ENCODE assay signal across 15 cellular contexts in genomic region chr6:52649521-52649920, GRCh38. TPM values are rescaled to one million over a fixed set of nuclear protein-coding genes. Genes with fewer than 3 reads are reported as not detected.
DNase-seq lines count a peak whose midpoint lies in the region; TF ChIP-seq lines count a peak whose summit lies in the region.
"Had no signal": no experiment of that assay in that cellular context is flagged by ENCODE, and none has a peak within 500 bp of the region (broad histone marks: within the 10 kb centered on the region; RNA-seq: fewer than 3 reads in every experiment).

No MANE protein-coding gene starts in this region.

- 0 to 7% methylated on average over 1 of the region's 1 CpG for WGBS in GM23248 (ENCODE audit: low coverage in 1 of 2, low lambda C conversion rate in 2 of 2, missing lambda C conversion rate in 2 of 2), 2 experiments
- WGBS in spleen, 5 donors = 55 to 86% (median 70%) methylated on average over 1 of the region's 1 CpG

- no peaks in the 10 kb centered on the region for H4K20me1 ChIP-seq in GM23248 (ENCODE audit: insufficient read depth)
- H4K20me1 ChIP-seq: BLaER1 treated with 17β-estradiol and CSF1 and Interleukin-3, amounts not matched to agents 10 nM and 100 nM had no signal

- peak; percentile 59 for DNase-seq in GM23248
- peak; percentile 73 for DNase-seq in SK-MEL-5 (ENCODE audit: low read depth, low spot score)
- DNase-seq in foreskin melanocyte = peak; percentile 89
- no peak for DNase-seq in spleen
- no peak for DNase-seq in islet precursor cell
- DNase-seq in GM20000 (ENCODE audit: low spot score) = no peak
- no peak for DNase-seq in NCI-H226
- DNase-seq: EL, H7, NCI-H1436, NCI-H2081, NCI-H2227 treated with DMSO at 0.1 percent for 48 hours, NCI-H526, PC-9 had no signal

- peaks cover 27% of the 10 kb centered on the region; the same call in 1 of the 2 replicates for H3F3A ChIP-seq in GM23248 (ENCODE audit: insufficient read depth)

- H3K36me3 ChIP-seq in GM23248 (ENCODE audit: low read depth) = no peaks in the 10 kb centered on the region
- no peaks in the 10 kb centered on the region for H3K36me3 ChIP-seq in spleen
- H3K36me3 ChIP-seq: BLaER1 treated with 17β-estradiol and CSF1 and Interleukin-3, amounts not matched to agents 10 nM and 100 nM had no signal

- H3K9ac ChIP-seq in GM23248 = no peak overlapping the region
- H3K9ac ChIP-seq: BLaER1 treated with 17β-estradiol and CSF1 and Interleukin-3, amounts not matched to agents 10 nM and 100 nM had no signal

- TF ChIP-seq CTCF in spleen (IDR thresholded peaks at IDR 0.05 in 8 of 11, conservative IDR thresholded peaks at IDR 0.05 in 3 of 11) (no peak), GM20000 (IDR thresholded peaks at IDR 0.05; ENCODE audit: extremely low read depth, missing control alignments) (no peak)

- H3K27me3 ChIP-seq in GM23248 (replicated peaks; ENCODE audit: insufficient read depth) (no peaks in the 10 kb centered on the region), spleen (replicated peaks in 1 of 7) (peaks cover 0 to 21% (median 0%) of the 10 kb centered on the region in 7 donors)
- H3K27me3 ChIP-seq: BLaER1 treated with 17β-estradiol and CSF1 and Interleukin-3, amounts not matched to agents 10 nM and 100 nM had no signal

- no peak for TF ChIP-seq POLR2A in spleen (IDR thresholded peaks at IDR 0.05)

- H3K9me2 ChIP-seq in GM23248 (ENCODE audit: insufficient read depth) = no peaks in the 10 kb centered on the region

- in situ Hi-C loops in GM23248 (cut with MboI) (no loop called here), SK-MEL-5 (cut with HindIII; ENCODE audit: low pct_unique_long_range_greater_than_20kb, low sequenced_read_pairs) (no loop called here)

- no peaks in the 10 kb centered on the region for H3K9me3 ChIP-seq in GM23248 (ENCODE audit: low read depth)
- no peaks in the 10 kb centered on the region for H3K9me3 ChIP-seq in spleen

- H2AFZ ChIP-seq in GM23248 = 0 out of 2 replicates have a peak overlapping the region, but pooled peaks have one; percentile 13
- H2AFZ ChIP-seq: PC-9 had no signal

- H3K4me2 ChIP-seq in GM23248 (ENCODE audit: unreplicated experiment) = no peak overlapping the region
- H3K4me2 ChIP-seq: PC-9 had no signal

- no peak overlapping the region for H3K4me3 ChIP-seq in GM23248
- no peak overlapping the region for H3K4me3 ChIP-seq in spleen
- H3K4me3 ChIP-seq: BLaER1 treated with 17β-estradiol and CSF1 and Interleukin-3, amounts not matched to agents 10 nM and 100 nM; PC-9 had no signal

- intact Hi-C loops in spleen (cut with DNase I; ENCODE audit: low total_unique reads) = no loop called here

- no peaks in the 10 kb centered on the region for H3K79me2 ChIP-seq in GM23248 (ENCODE audit: insufficient read depth)

- H3K4me1 ChIP-seq in GM23248 (ENCODE audit: insufficient read depth) (peaks cover 21% of the 10 kb centered on the region), spleen (peaks cover 0 to 25% (median 2%) of the 10 kb centered on the region in 6 donors)

- H3K27ac ChIP-seq in GM23248 (no peak overlapping the region), spleen (peak overlapping the region in 5 of 8 donors; percentile 12 to 66 (median 48))
- H3K27ac ChIP-seq: BLaER1 treated with 17β-estradiol and CSF1 and Interleukin-3, amounts not matched to agents 10 nM and 100 nM; PC-9 had no signal

RNA-seq across cellular contexts. Expression of gene TMEM14A, which starts 21.4 kb away (rescaled TPM):
- total RNA-seq in GM23248 (2014; rRNA removed; shearing (Covaris generic)) = 64.0 and 68.4 TPM in 2 replicates
- polyA plus RNA-seq in GM23248 (2016; fragmentation: Nextera tagmentation; extraction: Ambion mirVana) (95.1 and 96.0 TPM in 2 replicates), spleen (10 to 100 TPM; 15.0 to 20.3 (median 16.6) TPM)
- 58.5 and 61.2 TPM in 2 replicates for total RNA-seq in SK-MEL-5 (2014; rRNA removed; shearing (Covaris generic))
- 38.8 and 44.0 TPM in 2 replicates for polyA plus RNA-seq in SK-MEL-5 (2015; cell fraction: cytosol; rRNA removed)
- 23.3 and 28.5 TPM in 2 replicates for polyA plus RNA-seq in SK-MEL-5 (2015; cell fraction: nucleus; rRNA removed)
- 10 to 100 TPM in 4 of 7 donors, 1 to 10 TPM in 3; 7.5 to 16.0 (median 11.0) TPM for total RNA-seq in spleen

Comparison
In these comparisons a context has a peak if more than half of its experiments do, and no peak if none do; other contexts are left out.
1. DNase-seq: peak in GM23248 (single experiment), SK-MEL-5 (single experiment) and foreskin melanocyte (single experiment); none in spleen (single experiment), islet precursor cell (single experiment), GM20000 (single experiment) and NCI-H226 (single experiment).